ENCODE assay signal across 1 cellular context in the genomic region with DNA sequence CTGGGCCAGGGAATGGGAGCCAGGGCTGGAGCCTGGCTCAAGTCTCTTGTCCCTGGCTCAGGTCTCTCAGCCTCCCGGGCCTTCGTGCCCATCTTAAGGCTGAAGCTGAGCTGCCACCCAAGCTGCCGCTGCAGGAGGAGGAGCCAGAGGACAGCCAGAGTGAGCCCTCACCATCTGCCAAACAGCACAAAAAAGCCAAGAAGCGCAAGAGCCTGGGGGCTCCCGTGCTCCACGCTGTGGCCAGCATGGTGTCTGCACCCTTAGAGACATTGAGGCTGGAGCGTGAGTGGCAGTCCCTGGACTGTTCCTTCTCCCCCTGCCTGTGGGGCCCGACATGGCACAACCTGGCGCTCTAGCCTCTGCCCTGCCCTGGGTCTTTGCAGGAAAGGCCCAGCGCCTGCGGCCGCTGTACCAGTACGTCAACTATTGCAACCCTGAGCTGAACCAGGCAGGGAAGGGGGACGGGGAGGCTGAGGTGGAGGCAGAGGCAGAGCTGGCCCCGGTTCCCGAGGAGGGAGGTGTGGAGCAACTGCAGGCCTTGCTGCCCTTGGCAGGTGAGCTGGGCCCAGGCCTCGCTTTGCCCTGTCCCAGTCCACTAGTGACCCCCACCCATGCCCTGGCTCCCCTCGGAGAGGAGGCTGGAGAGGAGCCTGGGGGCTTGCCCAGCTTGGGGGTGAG.
TF ChIP-seq lines count a peak whose summit lies in the region.

No MANE protein-coding gene starts in this region.

TF ChIP-seq in HepG2, 621 proteins besides CTCF, POLR2A, EP300 and RAD21 (continued from another document and continues in another):
- TF ChIP-seq, protein P1, sequence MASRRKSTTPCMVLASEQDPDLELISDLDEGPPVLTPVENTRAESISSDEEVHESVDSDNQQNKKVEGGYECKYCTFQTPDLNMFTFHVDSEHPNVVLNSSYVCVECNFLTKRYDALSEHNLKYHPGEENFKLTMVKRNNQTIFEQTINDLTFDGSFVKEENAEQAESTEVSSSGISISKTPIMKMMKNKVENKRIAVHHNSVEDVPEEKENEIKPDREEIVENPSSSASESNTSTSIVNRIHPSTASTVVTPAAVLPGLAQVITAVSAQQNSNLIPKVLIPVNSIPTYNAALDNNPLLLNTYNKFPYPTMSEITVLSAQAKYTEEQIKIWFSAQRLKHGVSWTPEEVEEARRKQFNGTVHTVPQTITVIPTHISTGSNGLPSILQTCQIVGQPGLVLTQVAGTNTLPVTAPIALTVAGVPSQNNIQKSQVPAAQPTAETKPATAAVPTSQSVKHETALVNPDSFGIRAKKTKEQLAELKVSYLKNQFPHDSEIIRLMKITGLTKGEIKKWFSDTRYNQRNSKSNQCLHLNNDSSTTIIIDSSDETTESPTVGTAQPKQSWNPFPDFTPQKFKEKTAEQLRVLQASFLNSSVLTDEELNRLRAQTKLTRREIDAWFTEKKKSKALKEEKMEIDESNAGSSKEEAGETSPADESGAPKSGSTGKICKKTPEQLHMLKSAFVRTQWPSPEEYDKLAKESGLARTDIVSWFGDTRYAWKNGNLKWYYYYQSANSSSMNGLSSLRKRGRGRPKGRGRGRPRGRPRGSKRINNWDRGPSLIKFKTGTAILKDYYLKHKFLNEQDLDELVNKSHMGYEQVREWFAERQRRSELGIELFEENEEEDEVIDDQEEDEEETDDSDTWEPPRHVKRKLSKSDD (CRISPR knock-in tag; IDR thresholded peaks at IDR 0.05; ENCODE audit: low read depth): peak; percentile 56; the same call in 1 of the 2 replicates
- TF ChIP-seq IKZF4 (CRISPR knock-in tag; IDR thresholded peaks at IDR 0.05; ENCODE audit: borderline replicate concordance, low read depth, not compliant biosample characterization) (peak; percentile 41), THRA (CRISPR knock-in tag; IDR thresholded peaks at IDR 0.05; ENCODE audit: borderline replicate concordance) (0 out of 2 replicates have a peak, but pooled peaks have one; percentile 40), ZNF674 (CRISPR knock-in tag; IDR thresholded peaks at IDR 0.05; ENCODE audit: low read depth) (peak; percentile 65; the same call in 1 of the 2 replicates), ZNF639 (CRISPR knock-in tag; conservative IDR thresholded peaks at IDR 0.05) (0 out of 2 replicates have a peak, but pooled peaks have one; percentile 69), ZNF567 (CRISPR knock-in tag; IDR thresholded peaks at IDR 0.05; ENCODE audit: borderline replicate concordance) (no peak), ZNF230 (CRISPR knock-in tag; IDR thresholded peaks at IDR 0.05) (peak; percentile 89), XRCC5 (optimal IDR thresholded peaks at IDR 0.05; ENCODE audit: low read length) (peak; percentile 99), CSRNP1 (CRISPR knock-in tag; IDR thresholded peaks at IDR 0.05) (0 out of 2 replicates have a peak, but pooled peaks have one; percentile 21), TP53 (CRISPR knock-in tag; conservative IDR thresholded peaks at IDR 0.05) (no peak), ZNF687 (CRISPR knock-in tag; IDR thresholded peaks at IDR 0.05) (peak; percentile 88), NR2F1 (CRISPR knock-in tag; IDR thresholded peaks at IDR 0.05) (peak in 1 of 2 experiments; percentile 30; a peak in 1 of 4 replicates), POLR2G (IDR thresholded peaks at IDR 0.05; ENCODE audit: low read depth, low read length) (no peak), ZNF354B (CRISPR knock-in tag; IDR thresholded peaks at IDR 0.05) (no peak), MIER2 (CRISPR knock-in tag; IDR thresholded peaks at IDR 0.05) (peak; percentile 90), ZNF329 (CRISPR knock-in tag; IDR thresholded peaks at IDR 0.05; ENCODE audit: low read depth) (no peak; the same call in 1 of the 2 replicates), HNRNPK (IDR thresholded peaks at IDR 0.05; ENCODE audit: low read depth, low read length, poor library complexity, severe bottlenecking) (no peak), SALL2 (CRISPR knock-in tag; IDR thresholded peaks at IDR 0.05) (peak; percentile 37; the same call in 1 of the 2 replicates), SIN3B (IDR thresholded peaks at IDR 0.05; ENCODE audit: low read length) (peak; percentile 13; the same call in 1 of the 2 replicates), ASH2L (IDR thresholded peaks at IDR 0.05; ENCODE audit: insufficient read length, low read depth, low read length) (no peak), ZNF703 (CRISPR knock-in tag; IDR thresholded peaks at IDR 0.05; ENCODE audit: borderline replicate concordance) (no peak), MAZ (IDR thresholded peaks at IDR 0.05; ENCODE audit: borderline replicate concordance, low read depth, low read length) (no peak; the same call in 1 of the 2 replicates), MAZ (CRISPR knock-in tag; IDR thresholded peaks at IDR 0.05; ENCODE audit: low read depth) (peak; percentile 83), ZHX2 (IDR thresholded peaks at IDR 0.05; ENCODE audit: low read depth) (no peak), ZHX2 (CRISPR knock-in tag; IDR thresholded peaks at IDR 0.05; ENCODE audit: borderline replicate concordance) (no peak), ZNF121 (CRISPR knock-in tag; IDR thresholded peaks at IDR 0.05) (no peak; the same call in 1 of the 2 replicates), NR2F2 (IDR thresholded peaks at IDR 0.05; ENCODE audit: borderline replicate concordance, low read depth) (no peak), ZSCAN12 (CRISPR knock-in tag; IDR thresholded peaks at IDR 0.05) (no peak), ZC3H13 (CRISPR knock-in tag; IDR thresholded peaks at IDR 0.05) (peak; percentile 60; the same call in 1 of the 2 replicates)
- TF ChIP-seq, protein P2, sequence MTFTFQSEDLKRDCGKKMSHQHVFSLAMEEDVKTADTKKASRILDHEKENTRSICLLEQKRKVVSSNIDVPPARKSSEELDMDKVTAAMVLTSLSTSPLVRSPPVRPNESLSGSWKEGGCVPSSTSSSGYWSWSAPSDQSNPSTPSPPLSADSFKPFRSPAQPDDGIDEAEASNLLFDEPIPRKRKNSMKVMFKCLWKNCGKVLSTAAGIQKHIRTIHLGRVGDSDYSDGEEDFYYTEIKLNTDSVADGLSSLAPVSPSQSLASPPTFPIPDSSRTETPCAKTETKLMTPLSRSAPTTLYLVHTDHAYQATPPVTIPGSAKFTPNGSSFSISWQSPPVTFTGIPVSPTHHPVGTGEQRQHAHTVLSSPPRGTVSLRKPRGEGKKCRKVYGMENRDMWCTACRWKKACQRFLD (CRISPR knock-in tag; IDR thresholded peaks at IDR 0.05; ENCODE audit: borderline replicate concordance): 0 out of 2 replicates have a peak, but pooled peaks have one; percentile 79
- TF ChIP-seq, protein P3, sequence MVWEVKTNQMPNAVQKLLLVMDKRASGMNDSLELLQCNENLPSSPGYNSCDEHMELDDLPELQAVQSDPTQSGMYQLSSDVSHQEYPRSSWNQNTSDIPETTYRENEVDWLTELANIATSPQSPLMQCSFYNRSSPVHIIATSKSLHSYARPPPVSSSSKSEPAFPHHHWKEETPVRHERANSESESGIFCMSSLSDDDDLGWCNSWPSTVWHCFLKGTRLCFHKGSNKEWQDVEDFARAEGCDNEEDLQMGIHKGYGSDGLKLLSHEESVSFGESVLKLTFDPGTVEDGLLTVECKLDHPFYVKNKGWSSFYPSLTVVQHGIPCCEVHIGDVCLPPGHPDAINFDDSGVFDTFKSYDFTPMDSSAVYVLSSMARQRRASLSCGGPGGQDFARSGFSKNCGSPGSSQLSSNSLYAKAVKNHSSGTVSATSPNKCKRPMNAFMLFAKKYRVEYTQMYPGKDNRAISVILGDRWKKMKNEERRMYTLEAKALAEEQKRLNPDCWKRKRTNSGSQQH (CRISPR knock-in tag; IDR thresholded peaks at IDR 0.05; ENCODE audit: low read depth): 0 out of 2 replicates have a peak, but pooled peaks have one; percentile 30
